In genomic region chr22:35098921-35099320, GRCh38 we compare ENCODE assay signal across 10 cellular contexts. TPM values are rescaled to one million over a fixed set of nuclear protein-coding genes. Genes with fewer than 3 reads are reported as not detected.
"Had no signal": no experiment of that assay in that cellular context is flagged by ENCODE, and none has a peak within 500 bp of the region (broad histone marks: within the 10 kb centered on the region; RNA-seq: fewer than 3 reads in every experiment).

No MANE protein-coding gene starts in this region.

- H3K4me3 ChIP-seq: GM23338 had no signal

- H3K36me3 Mint-ChIP-seq: IgD-negative memory B cell had no signal

- H2AFZ ChIP-seq: GM23338 had no signal

- H3K4me1 Mint-ChIP-seq: IgD-negative memory B cell had no signal

- DNase-seq: H9, HCEC 1CT, KG1 had no signal

- H3K27ac Mint-ChIP-seq: GM23338, H9, IgD-negative memory B cell had no signal

- H3K4me3 Mint-ChIP-seq: GM23338, H9, IgD-negative memory B cell had no signal

- H3K4me2 ChIP-seq: GM23338 had no signal

- ATAC-seq: GM23338, HepG2 had no signal

- H3K27ac ChIP-seq: HL-60 had no signal

- FAIRE-seq: H1, H54, HepG2 had no signal

RNA-seq across cellular contexts. Expression of gene ISX, which starts 33.0 kb away (rescaled TPM):
- total RNA-seq: GM23338, H1, H9, HT1080 had no signal
- polyA plus RNA-seq: GM23338, H1, IgD-negative memory B cell had no signal
